ENCODE assay signal across 1 cellular context in genomic region chr2:38202713-38203454, GRCh38.
TF ChIP-seq lines count a peak whose summit lies in the region.

No MANE protein-coding gene starts in this region.

TF ChIP-seq in K562, 482 proteins besides CTCF, POLR2A, EP300 and RAD21 (continued from another document):
- TF ChIP-seq, protein P1, sequence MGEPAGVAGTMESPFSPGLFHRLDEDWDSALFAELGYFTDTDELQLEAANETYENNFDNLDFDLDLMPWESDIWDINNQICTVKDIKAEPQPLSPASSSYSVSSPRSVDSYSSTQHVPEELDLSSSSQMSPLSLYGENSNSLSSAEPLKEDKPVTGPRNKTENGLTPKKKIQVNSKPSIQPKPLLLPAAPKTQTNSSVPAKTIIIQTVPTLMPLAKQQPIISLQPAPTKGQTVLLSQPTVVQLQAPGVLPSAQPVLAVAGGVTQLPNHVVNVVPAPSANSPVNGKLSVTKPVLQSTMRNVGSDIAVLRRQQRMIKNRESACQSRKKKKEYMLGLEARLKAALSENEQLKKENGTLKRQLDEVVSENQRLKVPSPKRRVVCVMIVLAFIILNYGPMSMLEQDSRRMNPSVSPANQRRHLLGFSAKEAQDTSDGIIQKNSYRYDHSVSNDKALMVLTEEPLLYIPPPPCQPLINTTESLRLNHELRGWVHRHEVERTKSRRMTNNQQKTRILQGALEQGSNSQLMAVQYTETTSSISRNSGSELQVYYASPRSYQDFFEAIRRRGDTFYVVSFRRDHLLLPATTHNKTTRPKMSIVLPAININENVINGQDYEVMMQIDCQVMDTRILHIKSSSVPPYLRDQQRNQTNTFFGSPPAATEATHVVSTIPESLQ (CRISPR knock-in tag; IDR thresholded peaks at IDR 0.05), result no peak
- TF ChIP-seq ZNF707 (CRISPR knock-in tag; conservative IDR thresholded peaks at IDR 0.05), result no peak
- peak; percentile 70 for TF ChIP-seq FOSL1 (tag; conservative IDR thresholded peaks at IDR 0.05)
- no peak for TF ChIP-seq CHCHD3 (CRISPR knock-in tag; IDR thresholded peaks at IDR 0.05)
- no peak for TF ChIP-seq RBM22 (IDR thresholded peaks at IDR 0.05; ENCODE audit: low read depth, low read length, poor library complexity, severe bottlenecking)
- TF ChIP-seq IRF2 (CRISPR knock-in tag; IDR thresholded peaks at IDR 0.05), result no peak
- TF ChIP-seq SRSF7 (optimal IDR thresholded peaks at IDR 0.05; ENCODE audit: low read depth, low read length), result no peak
- TF ChIP-seq NR2F6 (CRISPR knock-in tag; IDR thresholded peaks at IDR 0.05), result no peak
- TF ChIP-seq NCOA6 (IDR thresholded peaks at IDR 0.05), result no peak
- peak; percentile 37; the same call in 1 of the 2 replicates for TF ChIP-seq ETV1 (tag; conservative IDR thresholded peaks at IDR 0.05; ENCODE audit: low read depth)
- no peak for TF ChIP-seq TGIF2 (CRISPR knock-in tag; IDR thresholded peaks at IDR 0.05)
- peak; percentile 49; the same call in 1 of the 2 replicates for TF ChIP-seq TEAD4 (IDR thresholded peaks at IDR 0.05; ENCODE audit: low read length)
- no peak for TF ChIP-seq TEAD4 (CRISPR knock-in tag; IDR thresholded peaks at IDR 0.05; ENCODE audit: borderline replicate concordance)
- TF ChIP-seq NFRKB (IDR thresholded peaks at IDR 0.05; ENCODE audit: low read depth), result no peak
- TF ChIP-seq, protein P2, sequence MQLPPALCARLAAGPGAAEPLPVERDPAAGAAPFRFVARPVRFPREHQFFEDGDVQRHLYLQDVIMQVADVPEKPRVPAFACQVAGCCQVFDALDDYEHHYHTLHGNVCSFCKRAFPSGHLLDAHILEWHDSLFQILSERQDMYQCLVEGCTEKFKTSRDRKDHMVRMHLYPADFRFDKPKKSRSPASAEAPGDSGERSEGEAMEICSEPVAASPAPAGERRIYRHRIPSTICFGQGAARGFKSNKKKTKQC (CRISPR knock-in tag; IDR thresholded peaks at IDR 0.05), result no peak
- no peak for TF ChIP-seq NBN (IDR thresholded peaks at IDR 0.05; ENCODE audit: low read depth)
- TF ChIP-seq SAFB2 (IDR thresholded peaks at IDR 0.05; ENCODE audit: borderline replicate concordance, low read depth, low read length, severe bottlenecking), result no peak
- TF ChIP-seq POLR2AphosphoS5 (IDR thresholded peaks at IDR 0.05; ENCODE audit: control insufficient read depth, insufficient read depth, low read depth, low read length), result no peak
- TF ChIP-seq BHLHE40 (IDR thresholded peaks at IDR 0.05; ENCODE audit: low read length), result no peak
- no peak for TF ChIP-seq BRD9 (IDR thresholded peaks at IDR 0.05; ENCODE audit: low read depth, partially characterized antibody)
- no peak for TF ChIP-seq HNRNPK (IDR thresholded peaks at IDR 0.05; ENCODE audit: low read depth, low read length, poor library complexity, severe bottlenecking)
- TF ChIP-seq ZNF561 (CRISPR knock-in tag; conservative IDR thresholded peaks at IDR 0.05), result no peak
- no peak for TF ChIP-seq THRAP3 (IDR thresholded peaks at IDR 0.05; ENCODE audit: borderline replicate concordance)
- no peak for TF ChIP-seq SNIP1 (IDR thresholded peaks at IDR 0.05; ENCODE audit: low read depth)
- TF ChIP-seq BCOR (IDR thresholded peaks at IDR 0.05), result no peak
- no peak for TF ChIP-seq COPS2 (conservative IDR thresholded peaks at IDR 0.05)
- no peak for TF ChIP-seq RBM25 (IDR thresholded peaks at IDR 0.05; ENCODE audit: low read depth, low read length, severe bottlenecking)
- no peak for TF ChIP-seq ZNF398 (CRISPR knock-in tag; IDR thresholded peaks at IDR 0.05)
- TF ChIP-seq GTF2A2 (tag; IDR thresholded peaks at IDR 0.05), result no peak
- no peak for TF ChIP-seq RCOR1 (IDR thresholded peaks at IDR 0.05; ENCODE audit: borderline replicate concordance in 1 of 2, low read depth in 2 of 2, low read length in 2 of 2)
- no peak for TF ChIP-seq ZNF140 (CRISPR knock-in tag; IDR thresholded peaks at IDR 0.05)
- TF ChIP-seq EHMT2 (IDR thresholded peaks at IDR 0.05), result no peak
- no peak for TF ChIP-seq TARDBP (IDR thresholded peaks at IDR 0.05)
- TF ChIP-seq MEF2D (tag; conservative IDR thresholded peaks at IDR 0.05; ENCODE audit: low read depth), result no peak
- peak; percentile 32 for TF ChIP-seq CBFA2T2 (conservative IDR thresholded peaks at IDR 0.05)
- no peak for TF ChIP-seq ZNF197 (CRISPR knock-in tag; IDR thresholded peaks at IDR 0.05; ENCODE audit: low read depth)
- TF ChIP-seq ARID4B (CRISPR knock-in tag; IDR thresholded peaks at IDR 0.05), result no peak
- TF ChIP-seq ZNF778 (CRISPR knock-in tag; IDR thresholded peaks at IDR 0.05), result no peak
- no peak for TF ChIP-seq NR2C1 (IDR thresholded peaks at IDR 0.05)
- 0 out of 2 replicates have a peak, but pooled peaks have one; percentile 20 for TF ChIP-seq NR2C1 (tag; IDR thresholded peaks at IDR 0.05)
- no peak for TF ChIP-seq HDAC2 (IDR thresholded peaks at IDR 0.05)
- TF ChIP-seq ATF3 (IDR thresholded peaks at IDR 0.05), result peak; percentile 49
- TF ChIP-seq ATF3 (CRISPR knock-in tag; conservative IDR thresholded peaks at IDR 0.05), result no peak
- TF ChIP-seq, protein P3, sequence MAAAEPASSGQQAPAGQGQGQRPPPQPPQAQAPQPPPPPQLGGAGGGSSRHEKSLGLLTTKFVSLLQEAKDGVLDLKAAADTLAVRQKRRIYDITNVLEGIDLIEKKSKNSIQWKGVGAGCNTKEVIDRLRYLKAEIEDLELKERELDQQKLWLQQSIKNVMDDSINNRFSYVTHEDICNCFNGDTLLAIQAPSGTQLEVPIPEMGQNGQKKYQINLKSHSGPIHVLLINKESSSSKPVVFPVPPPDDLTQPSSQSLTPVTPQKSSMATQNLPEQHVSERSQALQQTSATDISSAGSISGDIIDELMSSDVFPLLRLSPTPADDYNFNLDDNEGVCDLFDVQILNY (CRISPR knock-in tag; IDR thresholded peaks at IDR 0.05), result no peak
- peak; percentile 40 for TF ChIP-seq CBFA2T3 (IDR thresholded peaks at IDR 0.05)
- TF ChIP-seq SRF (CRISPR knock-in tag; IDR thresholded peaks at IDR 0.05), result no peak
- TF ChIP-seq ZNF584 (CRISPR knock-in tag; IDR thresholded peaks at IDR 0.05; ENCODE audit: low read depth), result peak; percentile 78; the same call in 1 of the 2 replicates
- no peak for TF ChIP-seq NR2C2 (CRISPR knock-in tag; IDR thresholded peaks at IDR 0.05)
- TF ChIP-seq NR2C2 (tag; IDR thresholded peaks at IDR 0.05), result peak; percentile 57; the same call in 1 of the 2 replicates
- no peak for TF ChIP-seq HCFC1 (IDR thresholded peaks at IDR 0.05; ENCODE audit: low read depth, low read length)
- TF ChIP-seq POLR3A (IDR thresholded peaks at IDR 0.05; ENCODE audit: borderline replicate concordance, extremely low read depth, insufficient read depth, insufficient read length), result no peak
- TF ChIP-seq MAFG (tag; conservative IDR thresholded peaks at IDR 0.05), result no peak
- TF ChIP-seq ATF7 (IDR thresholded peaks at IDR 0.05), result 0 out of 2 replicates have a peak, but pooled peaks have one; percentile 29
- TF ChIP-seq SNRNP70 (optimal IDR thresholded peaks at IDR 0.05; ENCODE audit: low read depth, low read length), result no peak
- no peak for TF ChIP-seq ZNF277 (CRISPR knock-in tag; IDR thresholded peaks at IDR 0.05; ENCODE audit: borderline replicate concordance)
- TF ChIP-seq HNRNPL (IDR thresholded peaks at IDR 0.05; ENCODE audit: low read depth, low read length), result no peak
- no peak; the same call in 1 of the 2 replicates for TF ChIP-seq JUND (IDR thresholded peaks at IDR 0.05; ENCODE audit: borderline replicate concordance, low read depth, low read length)
- TF ChIP-seq JUND (tag; IDR thresholded peaks at IDR 0.05; ENCODE audit: borderline replicate concordance, low read depth, low read length), result peak; percentile 37; the same call in 1 of the 3 replicates
- peak; percentile 35; the same call in 1 of the 2 replicates for TF ChIP-seq ZKSCAN8 (CRISPR knock-in tag; IDR thresholded peaks at IDR 0.05)
- no peak for TF ChIP-seq HMGN3 (IDR thresholded peaks at IDR 0.05; ENCODE audit: borderline replicate concordance, extremely low read depth, insufficient read length, low read depth, low read length)
- TF ChIP-seq ATF1 (CRISPR knock-in tag; IDR thresholded peaks at IDR 0.05), result no peak
- peak; percentile 38; the same call in 1 of the 2 replicates for TF ChIP-seq ATF1 (tag; IDR thresholded peaks at IDR 0.05)
- TF ChIP-seq FOXP1 (CRISPR knock-in tag; IDR thresholded peaks at IDR 0.05), result no peak
- no peak for TF ChIP-seq MCM2 (IDR thresholded peaks at IDR 0.05; ENCODE audit: low read depth)
- no peak for TF ChIP-seq HES1 (IDR thresholded peaks at IDR 0.05; ENCODE audit: low read depth)
